Comparison of ENCODE assay signal across 17 cellular contexts in the genomic region with DNA sequence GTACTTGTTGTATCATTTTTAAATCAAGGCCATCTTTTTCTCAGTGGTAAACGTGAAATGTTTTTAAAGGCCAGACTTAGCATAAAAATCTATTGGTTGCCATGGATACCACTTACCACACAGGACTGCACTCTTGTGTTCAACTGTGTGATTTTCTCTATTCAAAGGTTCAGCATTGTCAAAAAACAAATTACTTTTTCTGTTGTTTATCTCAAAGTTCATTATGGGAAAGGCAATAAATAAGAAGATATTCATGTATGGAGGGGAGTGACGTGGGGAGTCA.
DNase-seq lines count a peak whose midpoint lies in the region; ATAC-seq and TF ChIP-seq lines count a peak whose summit lies in the region.
"Had no signal": no experiment of that assay in that cellular context is flagged by ENCODE, and none has a peak within 500 bp of the region (broad histone marks: within the 10 kb centered on the region; RNA-seq: fewer than 3 reads in every experiment).

No MANE protein-coding gene starts in this region.

- intact Hi-C loops in heart right ventricle (cut with DNase I) (loop anchor here in 1 of 10 donors (2.0 kb wide), 1 partner anchor 47 kb away; no protein-coding TSS in a partner anchor), Right ventricle myocardium superior (cut with DNase I) (no loop called here), sigmoid colon (cut with DNase I) (no loop called here)

- H3K27ac ChIP-seq in heart right ventricle (peak overlapping the region in 9 of 10 donors; percentile 8 to 64 (median 47)), sigmoid colon (peak overlapping the region in 3 of 4 donors; percentile 34 to 74 (median 67))
- H3K27ac ChIP-seq: colonic mucosa had no signal

- H3K27me3 ChIP-seq in heart right ventricle (no peaks in the 10 kb centered on the region), sigmoid colon (no peaks in the 10 kb centered on the region)
- H3K27me3 ChIP-seq: colonic mucosa had no signal

- DNase-seq in heart right ventricle (no peak), Right ventricle myocardium superior (no peak), HFFc6 (peak; percentile 3), sigmoid colon (no peak), NCI-H774 (lab: John Stamatoyannopoulos, UW) (no peak)
- DNase-seq in central memory CD8-positive, alpha-beta T cell (ENCODE audit: low spot score in 2 of 2): no peak
- DNase-seq in stimulated activated naive CD4-positive, alpha-beta T cell treated with Interleukin-2 at 50 U/mL for 16 hours (lab: John Stamatoyannopoulos, UW): no peak
- DNase-seq: activated CD4-positive, alpha-beta memory T cell treated with anti-CD3 and anti-CD28 coated beads, Interleukin-2, amount 10 ng/mL, durations not matched to agents 7 days and 5 days; Calu3; colonic mucosa; foreskin fibroblast; H9; NCI-H2029 treated with DMSO at 0.1 percent for 48 hours; NCI-H524 had no signal

- H3K4me3 ChIP-seq in heart right ventricle (no peak overlapping the region), sigmoid colon (no peak overlapping the region)
- H3K4me3 ChIP-seq: colonic mucosa had no signal

- peaks cover 5% of the 10 kb centered on the region; the same call in 1 of the 2 replicates for H3K36me3 Mint-ChIP-seq in HFFc6 (ENCODE audit: low read depth)
- H3K36me3 Mint-ChIP-seq in central memory CD8-positive, alpha-beta T cell (ENCODE audit: insufficient read depth): no peaks in the 10 kb centered on the region

- ATAC-seq in heart right ventricle (no peak), Right ventricle myocardium superior (ENCODE audit: poor library complexity) (no peak), HG02678 (IDR thresholded peaks at IDR 0.05; ENCODE audit: unreplicated experiment) (no peak)
- no peak for ATAC-seq in central memory CD8-positive, alpha-beta T cell (replicated peaks; ENCODE audit: extremely low read depth, poor library complexity, severe bottlenecking)
- ATAC-seq: left lobe of liver had no signal

- TF ChIP-seq EP300 in sigmoid colon (IDR thresholded peaks at IDR 0.05): no peak

- peak overlapping the region; percentile 99 for H3K27ac Mint-ChIP-seq in HFFc6
- H3K27ac Mint-ChIP-seq in central memory CD8-positive, alpha-beta T cell (ENCODE audit: low read depth): peak overlapping the region; percentile 80
- H3K27ac Mint-ChIP-seq: activated T-helper 2 cell treated with anti-CD3 and anti-CD28 coated beads, Interferon-gamma antibody, Interleukin-2, Interleukin-4, amounts not matched to agents 10 μg/mL and 5 μg/mL and 100 μg/mL, durations not matched to agents 14 hours and 24 hours and 36 hours had no signal

- no peak overlapping the region for H3K4me3 Mint-ChIP-seq in HFFc6
- peak overlapping the region; percentile 25 for H3K4me3 Mint-ChIP-seq in central memory CD8-positive, alpha-beta T cell
- H3K4me3 Mint-ChIP-seq: activated CD4-positive, alpha-beta memory T cell treated with anti-CD3 and anti-CD28 coated beads, Interleukin-2, amount 10 ng/mL, durations not matched to agents 7 days and 5 days; H9 had no signal

- 47 to 48% methylated on average over 2 of the region's 2 CpGs for WGBS in heart right ventricle, 2 donors
- 58 to 68% methylated on average over 2 of the region's 2 CpGs for WGBS in sigmoid colon, 2 donors

- no peaks in the 10 kb centered on the region; the same call in 1 of the 2 replicates for H3K9me3 Mint-ChIP-seq in HFFc6
- no peaks in the 10 kb centered on the region for H3K9me3 Mint-ChIP-seq in central memory CD8-positive, alpha-beta T cell

- H3K9me3 ChIP-seq in heart right ventricle (peaks cover 0 to 3% (median 0%) of the 10 kb centered on the region in 11 donors), sigmoid colon (no peaks in the 10 kb centered on the region)
- H3K9me3 ChIP-seq: colonic mucosa had no signal

- peaks cover 64% of the 10 kb centered on the region for H3K4me1 Mint-ChIP-seq in HFFc6 (ENCODE audit: low read depth)
- peaks cover 48% of the 10 kb centered on the region for H3K4me1 Mint-ChIP-seq in central memory CD8-positive, alpha-beta T cell

- H3K4me1 ChIP-seq in heart right ventricle (peaks cover 0 to 24% (median 9%) of the 10 kb centered on the region in 9 donors), sigmoid colon (peaks cover 0 to 38% (median 20%) of the 10 kb centered on the region in 4 donors)
- H3K4me1 ChIP-seq: colonic mucosa had no signal

- TF ChIP-seq POLR2A in sigmoid colon (IDR thresholded peaks at IDR 0.05): no peak

- H3K27me3 Mint-ChIP-seq in HFFc6 (ENCODE audit: insufficient read depth): no peaks in the 10 kb centered on the region
- H3K27me3 Mint-ChIP-seq in central memory CD8-positive, alpha-beta T cell: no peaks in the 10 kb centered on the region
- H3K27me3 Mint-ChIP-seq: activated CD4-positive, alpha-beta memory T cell treated with anti-CD3 and anti-CD28 coated beads, Interleukin-2, amount 10 ng/mL, durations not matched to agents 7 days and 5 days had no signal

- TF ChIP-seq CTCF in heart right ventricle (IDR thresholded peaks at IDR 0.05) (no peak), HFFc6 (IDR thresholded peaks at IDR 0.05) (no peak), sigmoid colon (IDR thresholded peaks at IDR 0.05) (no peak)

- H3K36me3 ChIP-seq in heart right ventricle (no peaks in the 10 kb centered on the region), sigmoid colon (no peaks in the 10 kb centered on the region)
- H3K36me3 ChIP-seq: colonic mucosa had no signal
